Comparison of ENCODE assay signal across 16 cellular contexts in the genomic region with DNA sequence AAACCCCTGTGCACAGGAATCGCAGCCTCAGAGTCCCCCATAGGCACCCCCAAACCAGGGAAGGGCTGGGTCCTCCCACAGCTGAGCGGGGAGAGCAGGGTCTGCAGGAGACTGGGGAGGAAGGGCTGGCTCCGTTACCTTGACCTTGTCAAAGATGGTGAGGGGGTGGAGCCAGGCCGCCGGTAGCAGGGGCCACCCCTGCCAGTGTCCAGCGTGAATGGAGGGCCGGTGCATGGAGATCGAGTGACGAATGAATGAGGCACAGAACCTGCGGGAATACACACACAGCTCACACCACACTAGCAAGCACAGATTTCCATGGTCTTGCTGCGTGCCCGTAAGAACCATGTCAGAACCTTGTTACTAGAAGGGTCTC.
"Had no signal": no experiment of that assay in that cellular context is flagged by ENCODE, and none has a peak within 500 bp of the region (broad histone marks: within the 10 kb centered on the region; RNA-seq: fewer than 3 reads in every experiment).

No MANE protein-coding gene starts in this region.

- H3K4me3 ChIP-seq: esophagus squamous epithelium had no signal

- H3K27me3 ChIP-seq: brain microvascular endothelial cell had no signal

- H3K36me3 Mint-ChIP-seq: activated naive CD8-positive, alpha-beta T cell treated with anti-CD3 and anti-CD28 coated beads for 36 hours had no signal

- H3K27ac ChIP-seq: brain microvascular endothelial cell had no signal

- H3K4me1 Mint-ChIP-seq: activated CD4-positive, alpha-beta T cell treated with anti-CD3 and anti-CD28 coated beads, Interleukin-2, amount 10 ng/mL, durations not matched to agents 7 days and 5 days; activated naive CD8-positive, alpha-beta T cell treated with anti-CD3 and anti-CD28 coated beads for 36 hours had no signal

- H3K27ac Mint-ChIP-seq: activated CD4-positive, alpha-beta T cell treated with anti-CD3 and anti-CD28 coated beads, Interleukin-2, amount 10 ng/mL, durations not matched to agents 7 days and 5 days; activated naive CD8-positive, alpha-beta T cell treated with anti-CD3 and anti-CD28 coated beads for 36 hours; activated T-helper 1 cell treated with anti-CD3 and anti-CD28 coated beads, Interleukin-12 subunit alpha, Interleukin-12 subunit beta, Interleukin-2, Interleukin-4 antibody, amounts not matched to agents 30 ng/mL and 10 ng/mL and 1 ng/mL, durations not matched to agents 14 hours and 24 hours and 36 hours had no signal

- H3K36me3 ChIP-seq: brain microvascular endothelial cell, esophagus squamous epithelium had no signal

- H3K9me3 Mint-ChIP-seq: activated CD4-positive, alpha-beta T cell treated with anti-CD3 and anti-CD28 coated beads, Interleukin-2, amount 10 ng/mL, durations not matched to agents 7 days and 5 days; activated naive CD8-positive, alpha-beta T cell treated with anti-CD3 and anti-CD28 coated beads for 36 hours; activated T-helper 1 cell treated with anti-CD3 and anti-CD28 coated beads, Interleukin-12 subunit alpha, Interleukin-12 subunit beta, Interleukin-2, Interleukin-4 antibody, amounts not matched to agents 30 ng/mL and 10 ng/mL and 1 ng/mL, durations not matched to agents 14 hours and 24 hours and 36 hours; central memory CD8-positive, alpha-beta T cell had no signal

- DNase-seq: activated CD4-positive, alpha-beta T cell treated with anti-CD3 and anti-CD28 coated beads, Interleukin-2, amount 10 ng/mL, durations not matched to agents 7 days and 5 days; activated naive CD8-positive, alpha-beta T cell treated with anti-CD3 and anti-CD28 coated beads for 36 hours; brain microvascular endothelial cell; cortex of kidney; effector CD8-positive, alpha-beta T cell; esophagus squamous epithelium; hypothalamus; small intestine; stimulated activated CD4-positive, alpha-beta T cell treated with anti-CD3 and anti-CD28 coated beads, Interleukin-4, amount 100 ng/mL, for 24 hours; stimulated activated naive CD4-positive, alpha-beta T cell treated with Interleukin-2 at 50 U/mL for 16 hours; substantia nigra; trophoblast cell had no signal

- H3K9me3 ChIP-seq: esophagus squamous epithelium had no signal

- H3K4me3 Mint-ChIP-seq: activated CD4-positive, alpha-beta T cell treated with anti-CD3 and anti-CD28 coated beads, Interleukin-2, amount 10 ng/mL, durations not matched to agents 7 days and 5 days; activated naive CD8-positive, alpha-beta T cell treated with anti-CD3 and anti-CD28 coated beads for 36 hours; activated T-helper 1 cell treated with anti-CD3 and anti-CD28 coated beads, Interleukin-12 subunit alpha, Interleukin-12 subunit beta, Interleukin-2, Interleukin-4 antibody, amounts not matched to agents 30 ng/mL and 10 ng/mL and 1 ng/mL, durations not matched to agents 14 hours and 24 hours and 36 hours; central memory CD8-positive, alpha-beta T cell had no signal

- H3K27me3 Mint-ChIP-seq: activated CD4-positive, alpha-beta T cell treated with anti-CD3 and anti-CD28 coated beads, Interleukin-2, amount 10 ng/mL, durations not matched to agents 7 days and 5 days; activated naive CD8-positive, alpha-beta T cell treated with anti-CD3 and anti-CD28 coated beads for 36 hours had no signal

- FAIRE-seq: endothelial cell of umbilical vein, small intestine, TTC549 had no signal
